In genomic region chr2:182650704-182651103, GRCh38 we compare ENCODE assay signal across 8 cellular contexts.
DNase-seq lines count a peak whose midpoint lies in the region; ATAC-seq, FAIRE-seq and TF ChIP-seq lines count a peak whose summit lies in the region.

No MANE protein-coding gene starts in this region.

- POLR2A ChIA-PET in AG04450 (lab: Yijun Ruan, JAX) = no interaction called here

- TF ChIP-seq POLR2A in right lobe of liver (IDR thresholded peaks at IDR 0.05) = no peak

- no peak for DNase-seq in AG04450 (ENCODE audit: low read depth, low spot score)
- no peak for DNase-seq in GM19239 (ENCODE audit: insufficient read length, low spot score)
- DNase-seq in NCI-H2196 (lab: John Stamatoyannopoulos, UW; ENCODE audit: unreplicated experiment) = peak; percentile 58
- DNase-seq in brain pericyte (ENCODE audit: low read depth, low spot score) = peak; percentile 33
- DNase-seq in right lobe of liver = no peak
- DNase-seq in stimulated activated CD4-positive, alpha-beta T cell treated with anti-CD3 and anti-CD28 coated beads, Interleukin-2, amount 100 ng/mL, for 24 hours = no peak
- DNase-seq in activated T-cell treated with anti-CD3 and anti-CD28 coated beads, Interleukin-2, amount 50 U/mL, for 48 hours = no peak
- DNase-seq in stimulated activated naive CD8-positive, alpha-beta T cell treated with anti-CD3 and anti-CD28 coated beads, Interleukin-15, Interleukin-2, amounts not matched to agents 100 U/mL and 50 U/mL, for 24 hours = no peak

- H3K27me3 ChIP-seq in AG04450 (ENCODE audit: control insufficient read depth, insufficient read depth, low read length) (no peaks in the 10 kb centered on the region), right lobe of liver (no peaks in the 10 kb centered on the region)

- H3K4me1 ChIP-seq in right lobe of liver = no peaks in the 10 kb centered on the region

- H3K9me3 ChIP-seq in AG04450 (ENCODE audit: control insufficient read depth, insufficient read depth, low read length) (no peaks in the 10 kb centered on the region), right lobe of liver (no peaks in the 10 kb centered on the region)

- TF ChIP-seq CTCF in AG04450 (IDR thresholded peaks at IDR 0.05; ENCODE audit: low read depth, low read length) (peak; percentile 48), right lobe of liver (IDR thresholded peaks at IDR 0.05) (peak; percentile 34 to 46 (median 44))

- CTCF ChIA-PET in AG04450 (lab: Charles Lee) = interaction anchor here (0.7 to 3.0 kb wide), 6 partner anchors 16 to 724 kb away, joined by 3 to 68 read pairs (median 4); no protein-coding TSS in a partner anchor

- H3K36me3 ChIP-seq in right lobe of liver = no peaks in the 10 kb centered on the region

- intact Hi-C loops in right lobe of liver (cut with DNase I) = loop anchor here in 1 of 2 donors (10.0 kb wide), 1 partner anchor 466 kb away; no protein-coding TSS in a partner anchor

- peak; percentile 47 for FAIRE-seq in GM19239 (lab: Jason Lieb, UNC)

- peak; percentile 30 to 53 (median 39) for ATAC-seq in right lobe of liver
- ATAC-seq in stimulated activated naive CD8-positive, alpha-beta T cell treated with anti-CD3 and anti-CD28 coated beads, Interleukin-15, Interleukin-2, amounts not matched to agents 100 U/mL and 50 U/mL, for 24 hours = no peak

- H3K27ac ChIP-seq in AG04450 (ENCODE audit: low read depth, low read length) (no peak overlapping the region), right lobe of liver (no peak overlapping the region)

- no peak overlapping the region for H3K4me3 ChIP-seq in AG04450 (ENCODE audit: low read depth, low read length)
- H3K4me3 ChIP-seq in right lobe of liver = no peak overlapping the region

- 61% methylated on average over 4 of the region's 4 CpGs for WGBS in right lobe of liver (ENCODE audit: insufficient coverage, low coverage, low lambda C conversion rate, missing lambda C conversion rate)

Comparison
In these comparisons a context has a peak if more than half of its experiments do, and no peak if none do; other contexts are left out.
1. DNase-seq: peak in NCI-H2196 (single experiment) and brain pericyte (single experiment); none in AG04450 (single experiment), GM19239 (single experiment), right lobe of liver (0 of 3), stimulated activated CD4-positive, alpha-beta T cell treated with anti-CD3 and anti-CD28 coated beads, Interleukin-2, amount 100 ng/mL, for 24 hours (0 of 2), activated T-cell treated with anti-CD3 and anti-CD28 coated beads, Interleukin-2, amount 50 U/mL, for 48 hours (0 of 2) and stimulated activated naive CD8-positive, alpha-beta T cell treated with anti-CD3 and anti-CD28 coated beads, Interleukin-15, Interleukin-2, amounts not matched to agents 100 U/mL and 50 U/mL, for 24 hours (single experiment).